Comparison of ENCODE assay signal across 8 cellular contexts in genomic region chr16:9297437-9298113, GRCh38.
DNase-seq lines count a peak whose midpoint lies in the region; ATAC-seq and TF ChIP-seq lines count a peak whose summit lies in the region.

No MANE protein-coding gene starts in this region.

- H3K4me1 Mint-ChIP-seq in activated CD4-positive, alpha-beta memory T cell treated with anti-CD3 and anti-CD28 coated beads for 36 hours (ENCODE audit: low read depth) = no peaks in the 10 kb centered on the region
- no peaks in the 10 kb centered on the region for H3K4me1 Mint-ChIP-seq in activated CD4-positive, alpha-beta memory T cell treated with anti-CD3 and anti-CD28 coated beads, Interleukin-2, amount 10 ng/mL, durations not matched to agents 7 days and 5 days
- H3K4me1 Mint-ChIP-seq in type B pancreatic cell (ENCODE audit: unreplicated experiment) = peaks cover 7% of the 10 kb centered on the region
- no peaks in the 10 kb centered on the region for H3K4me1 Mint-ChIP-seq in stimulated activated memory B cell treated with anti-CD40 and anti-IgM and Interleukin-4, amounts not matched to agents 10 μg/mL and 1 μg/mL and 100 μg/mL, for 72 hours

- H3K4me3 Mint-ChIP-seq in activated CD4-positive, alpha-beta memory T cell treated with anti-CD3 and anti-CD28 coated beads for 36 hours = no peak overlapping the region
- no peak overlapping the region for H3K4me3 Mint-ChIP-seq in activated CD4-positive, alpha-beta memory T cell treated with anti-CD3 and anti-CD28 coated beads, Interleukin-2, amount 10 ng/mL, durations not matched to agents 7 days and 5 days
- H3K4me3 Mint-ChIP-seq in type B pancreatic cell = no peak overlapping the region
- no peak overlapping the region for H3K4me3 Mint-ChIP-seq in stimulated activated memory B cell treated with anti-CD40 and anti-IgM and Interleukin-4, amounts not matched to agents 10 μg/mL and 1 μg/mL and 100 μg/mL, for 72 hours

- no peak overlapping the region for H3K4me3 ChIP-seq in right atrium auricular region

- peak; percentile 9 for DNase-seq in activated CD4-positive, alpha-beta memory T cell treated with anti-CD3 and anti-CD28 coated beads for 36 hours
- no peak for DNase-seq in activated CD4-positive, alpha-beta memory T cell treated with anti-CD3 and anti-CD28 coated beads, Interleukin-2, amount 10 ng/mL, durations not matched to agents 7 days and 5 days
- peak; percentile 31 for DNase-seq in RPMI7951 (ENCODE audit: low read depth)
- DNase-seq in right atrium auricular region (ENCODE audit: low spot score) = no peak
- no peak for DNase-seq in type B pancreatic cell (ENCODE audit: extremely low spot score, unreplicated experiment)
- no peak for DNase-seq in NOMO-1 treated with DMSO at 0.1 percent for 48 hours (lab: John Stamatoyannopoulos, UW; ENCODE audit: unreplicated experiment)

- TF ChIP-seq CTCF in right atrium auricular region (IDR thresholded peaks at IDR 0.05) (peak; percentile 45 to 79), type B pancreatic cell (conservative IDR thresholded peaks at IDR 0.05) (peak; percentile 81)

- H3K27me3 Mint-ChIP-seq in activated CD4-positive, alpha-beta memory T cell treated with anti-CD3 and anti-CD28 coated beads for 36 hours = no peaks in the 10 kb centered on the region
- H3K27me3 Mint-ChIP-seq in activated CD4-positive, alpha-beta memory T cell treated with anti-CD3 and anti-CD28 coated beads, Interleukin-2, amount 10 ng/mL, durations not matched to agents 7 days and 5 days = no peaks in the 10 kb centered on the region
- peaks cover 3% of the 10 kb centered on the region for H3K27me3 Mint-ChIP-seq in type B pancreatic cell
- H3K27me3 Mint-ChIP-seq in stimulated activated memory B cell treated with anti-CD40 and anti-IgM and Interleukin-4, amounts not matched to agents 10 μg/mL and 1 μg/mL and 100 μg/mL, for 72 hours = peaks cover 10% of the 10 kb centered on the region

- H3K27ac Mint-ChIP-seq in activated CD4-positive, alpha-beta memory T cell treated with anti-CD3 and anti-CD28 coated beads for 36 hours = no peak overlapping the region
- H3K27ac Mint-ChIP-seq in activated CD4-positive, alpha-beta memory T cell treated with anti-CD3 and anti-CD28 coated beads, Interleukin-2, amount 10 ng/mL, durations not matched to agents 7 days and 5 days = no peak overlapping the region
- H3K27ac Mint-ChIP-seq in type B pancreatic cell = no peak overlapping the region
- no peak overlapping the region for H3K27ac Mint-ChIP-seq in stimulated activated memory B cell treated with anti-CD40 and anti-IgM and Interleukin-4, amounts not matched to agents 10 μg/mL and 1 μg/mL and 100 μg/mL, for 72 hours

- CTCF ChIA-PET in activated CD4-positive, alpha-beta memory T cell treated with anti-CD3 and anti-CD28 coated beads for 36 hours (lab: Charles Lee) = interaction anchor here (0.9 kb wide), 1 partner anchor 17 kb away, joined by 4 read pairs; no protein-coding TSS in a partner anchor
- CTCF ChIA-PET in activated CD4-positive, alpha-beta memory T cell treated with anti-CD3 and anti-CD28 coated beads, Interleukin-2, amount 10 ng/mL, durations not matched to agents 7 days and 5 days (lab: Charles Lee) = no interaction called here

- H3K27me3 ChIP-seq in right atrium auricular region = no peaks in the 10 kb centered on the region

- H3K9me3 Mint-ChIP-seq in activated CD4-positive, alpha-beta memory T cell treated with anti-CD3 and anti-CD28 coated beads for 36 hours = peaks cover 6% of the 10 kb centered on the region
- H3K9me3 Mint-ChIP-seq in activated CD4-positive, alpha-beta memory T cell treated with anti-CD3 and anti-CD28 coated beads, Interleukin-2, amount 10 ng/mL, durations not matched to agents 7 days and 5 days = no peaks in the 10 kb centered on the region
- no peaks in the 10 kb centered on the region for H3K9me3 Mint-ChIP-seq in type B pancreatic cell
- H3K9me3 Mint-ChIP-seq in stimulated activated memory B cell treated with anti-CD40 and anti-IgM and Interleukin-4, amounts not matched to agents 10 μg/mL and 1 μg/mL and 100 μg/mL, for 72 hours = peaks cover 2% of the 10 kb centered on the region

- no peaks in the 10 kb centered on the region for H3K9me3 ChIP-seq in right atrium auricular region

- POLR2A ChIA-PET in activated CD4-positive, alpha-beta memory T cell treated with anti-CD3 and anti-CD28 coated beads for 36 hours (lab: Charles Lee) = no interaction called here
- POLR2A ChIA-PET in activated CD4-positive, alpha-beta memory T cell treated with anti-CD3 and anti-CD28 coated beads, Interleukin-2, amount 10 ng/mL, durations not matched to agents 7 days and 5 days (lab: Charles Lee) = no interaction called here

- no peaks in the 10 kb centered on the region for H3K4me1 ChIP-seq in right atrium auricular region

- no peak for ATAC-seq in stimulated activated memory B cell treated with anti-CD40 and anti-IgM and Interleukin-4, amounts not matched to agents 10 μg/mL and 1 μg/mL and 100 μg/mL, for 72 hours
- no peak for ATAC-seq in HG02610 (IDR thresholded peaks at IDR 0.05; ENCODE audit: unreplicated experiment)

- H3K36me3 Mint-ChIP-seq in activated CD4-positive, alpha-beta memory T cell treated with anti-CD3 and anti-CD28 coated beads for 36 hours = no peaks in the 10 kb centered on the region
- H3K36me3 Mint-ChIP-seq in activated CD4-positive, alpha-beta memory T cell treated with anti-CD3 and anti-CD28 coated beads, Interleukin-2, amount 10 ng/mL, durations not matched to agents 7 days and 5 days (ENCODE audit: low read depth) = no peaks in the 10 kb centered on the region
- H3K36me3 Mint-ChIP-seq in type B pancreatic cell = no peaks in the 10 kb centered on the region
- no peaks in the 10 kb centered on the region for H3K36me3 Mint-ChIP-seq in stimulated activated memory B cell treated with anti-CD40 and anti-IgM and Interleukin-4, amounts not matched to agents 10 μg/mL and 1 μg/mL and 100 μg/mL, for 72 hours

- no peaks in the 10 kb centered on the region for H3K36me3 ChIP-seq in right atrium auricular region

- no peak overlapping the region for H3K27ac ChIP-seq in right atrium auricular region

- intact Hi-C loops in activated CD4-positive, alpha-beta memory T cell treated with anti-CD3 and anti-CD28 coated beads for 36 hours (cut with micrococcal nuclease) = no loop called here

Comparison
In these comparisons a context has a peak if more than half of its experiments do, and no peak if none do; other contexts are left out.
1. DNase-seq: peak in activated CD4-positive, alpha-beta memory T cell treated with anti-CD3 and anti-CD28 coated beads for 36 hours (single experiment) and RPMI7951 (single experiment); none in activated CD4-positive, alpha-beta memory T cell treated with anti-CD3 and anti-CD28 coated beads, Interleukin-2, amount 10 ng/mL, durations not matched to agents 7 days and 5 days (single experiment), right atrium auricular region (single experiment), type B pancreatic cell (single experiment) and NOMO-1 treated with DMSO at 0.1 percent for 48 hours (single experiment).